In the genomic region with DNA sequence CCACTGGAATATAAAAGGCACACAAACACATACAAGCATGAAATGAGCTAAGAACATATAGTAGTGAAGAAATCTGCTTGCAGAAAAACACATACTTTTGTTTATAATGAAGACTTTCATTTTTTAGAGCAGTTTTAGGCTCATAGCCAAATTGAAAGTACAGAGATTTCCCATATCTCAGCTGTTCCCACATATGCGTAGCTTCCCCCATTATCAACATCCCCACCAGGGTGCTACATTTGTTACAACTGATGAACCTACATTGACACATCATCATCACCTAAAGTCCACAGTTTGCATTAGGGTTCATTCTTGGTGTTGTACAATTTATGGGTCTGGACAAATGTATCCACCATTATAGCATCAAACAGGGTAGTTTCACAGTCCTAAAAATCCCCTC, we compare ENCODE assay signal across 21 cellular contexts.
A peak's percentile ranks its signal among the peaks of the same experiment; 100 is the strongest.
DNase-seq lines count a peak whose midpoint lies in the region; ATAC-seq and TF ChIP-seq lines count a peak whose summit lies in the region.
"Had no signal": no experiment of that assay in that cellular context is flagged by ENCODE, and none has a peak within 500 bp of the region (broad histone marks: within the 10 kb centered on the region; RNA-seq: fewer than 3 reads in every experiment).

No MANE protein-coding gene starts in this region.

- H3K9me3 ChIP-seq in left ventricle myocardium inferior (replicated peaks) (no peaks in the 10 kb centered on the region), gastroesophageal sphincter (no peaks in the 10 kb centered on the region)
- H3K9me3 ChIP-seq: A549 had no signal

- TF ChIP-seq CTCF in left ventricle myocardium inferior (IDR thresholded peaks at IDR 0.05; ENCODE audit: borderline replicate concordance) (no peak), gastroesophageal sphincter (IDR thresholded peaks at IDR 0.05) (no peak)

- no peak for TF ChIP-seq POLR2A in gastroesophageal sphincter (IDR thresholded peaks at IDR 0.05)

- in situ Hi-C loops in G401 (cut with HindIII; ENCODE audit: low sequenced_read_pairs), result no loop called here

- no peaks in the 10 kb centered on the region for H3K36me3 ChIP-seq in left ventricle myocardium inferior
- H3K36me3 ChIP-seq in gastroesophageal sphincter, result no peaks in the 10 kb centered on the region
- H3K36me3 ChIP-seq in rectal smooth muscle tissue (ENCODE audit: control insufficient read depth, insufficient read depth, low read length), result no peaks in the 10 kb centered on the region

- H3K4me3 ChIP-seq in left ventricle myocardium inferior, result no peak overlapping the region
- no peak overlapping the region for H3K4me3 ChIP-seq in gastroesophageal sphincter
- H3K4me3 ChIP-seq in rectal smooth muscle tissue (ENCODE audit: low read length), result no peak overlapping the region
- H3K4me3 ChIP-seq: A549 had no signal

- 45 to 82% methylated on average over 1 of the region's 1 CpG for WGBS in gastroesophageal sphincter (ENCODE audit: low coverage in 1 of 2), 2 donors

- no peak for DNase-seq in left ventricle myocardium inferior
- no peak for DNase-seq in Right ventricle myocardium inferior (ENCODE audit: missing footprints)
- no peak for DNase-seq in posterior vena cava (ENCODE audit: low spot score)
- no peak for DNase-seq in retina
- no peak for DNase-seq in GM19240 (ENCODE audit: insufficient read length, low spot score)
- DNase-seq in G401 (ENCODE audit: low spot score), result no peak
- DNase-seq: AML-193; CD4-positive, alpha-beta T cell; DMS153; DMS79; GF-D8; GOT3; H7; HFFc6; IMR-90 had no signal

- TF ChIP-seq EP300 in gastroesophageal sphincter (IDR thresholded peaks at IDR 0.05), result no peak

- ATAC-seq in Right ventricle myocardium inferior (no peak), gastroesophageal sphincter (no peak)
- ATAC-seq: A549, HCT116 had no signal

- intact Hi-C loops in left ventricle myocardium inferior (cut with micrococcal nuclease), result no loop called here
- intact Hi-C loops in Right ventricle myocardium inferior (cut with DNase I), result no loop called here
- intact Hi-C loops in posterior vena cava (cut with DNase I), result no loop called here

- no peak overlapping the region for H3K9ac ChIP-seq in rectal smooth muscle tissue (ENCODE audit: low read length)

- H3K27ac ChIP-seq in left ventricle myocardium inferior (replicated peaks) (peak overlapping the region; percentile 46), gastroesophageal sphincter (peak overlapping the region in 3 of 4 donors; percentile 15 to 46 (median 25)), rectal smooth muscle tissue (ENCODE audit: low read depth, low read length) (peak overlapping the region; percentile 55)
- H3K27ac ChIP-seq: 22Rv1, A549, C4-2B had no signal

- H3K4me1 ChIP-seq in left ventricle myocardium inferior (peaks cover 30% of the 10 kb centered on the region), gastroesophageal sphincter (peaks cover 2 to 41% (median 12%) of the 10 kb centered on the region in 3 donors), rectal smooth muscle tissue (ENCODE audit: control insufficient read depth, insufficient read depth, low read length) (peaks cover 20% of the 10 kb centered on the region)
- H3K4me1 ChIP-seq: A549 had no signal

- H3K27me3 ChIP-seq in left ventricle myocardium inferior (ENCODE audit: low read depth) (no peaks in the 10 kb centered on the region), gastroesophageal sphincter (no peaks in the 10 kb centered on the region), rectal smooth muscle tissue (ENCODE audit: control insufficient read depth, insufficient read depth, low read length) (no peaks in the 10 kb centered on the region)
